1 cellular context compared by ENCODE assay signal in genomic region chr15:85498471-85498870, GRCh38.
TF ChIP-seq lines count a peak whose summit lies in the region.

No MANE protein-coding gene starts in this region.

TF ChIP-seq in WTC11, 78 proteins besides CTCF, POLR2A, EP300 and RAD21 (continued from another document):
- TF ChIP-seq ZNF281 (CRISPR knock-in tag; IDR thresholded peaks at IDR 0.05) (no peak), ZNF425 (CRISPR knock-in tag; conservative IDR thresholded peaks at IDR 0.05) (no peak), ZNF317 (CRISPR knock-in tag; IDR thresholded peaks at IDR 0.05; ENCODE audit: borderline replicate concordance, low read depth) (no peak), ATF6 (CRISPR knock-in tag; IDR thresholded peaks at IDR 0.05) (no peak), MYBL2 (CRISPR knock-in tag; IDR thresholded peaks at IDR 0.05) (no peak), SMAD3 (CRISPR knock-in tag; IDR thresholded peaks at IDR 0.05; ENCODE audit: borderline replicate concordance) (no peak)
TF ChIP-seq in WTC11: peak in this region for 0.
